ENCODE assay signal across 12 cellular contexts in genomic region chrX:104253567-104254441, GRCh38. TPM values are rescaled to one million over a fixed set of nuclear protein-coding genes. Genes with fewer than 3 reads are reported as not detected.
DNase-seq lines count a peak whose midpoint lies in the region; ATAC-seq, FAIRE-seq and TF ChIP-seq lines count a peak whose summit lies in the region.
"Had no signal": no experiment of that assay in that cellular context is flagged by ENCODE, and none has a peak within 500 bp of the region (broad histone marks: within the 10 kb centered on the region; RNA-seq: fewer than 3 reads in every experiment).

No MANE protein-coding gene starts in this region.

- H3K27me3 Mint-ChIP-seq in activated naive CD4-positive, alpha-beta T cell treated with anti-CD3 and anti-CD28 coated beads, Interleukin-2, amount 50 U/mL, for 24 hours, result peaks cover 14% of the 10 kb centered on the region

- H3K27me3 ChIP-seq in adipocyte (replicated peaks; ENCODE audit: control insufficient read depth, insufficient read depth, low read length), result peaks cover 54% of the 10 kb centered on the region
- no peaks in the 10 kb centered on the region for H3K27me3 ChIP-seq in vagina

- DNase-seq in activated naive CD4-positive, alpha-beta T cell (lab: John Stamatoyannopoulos, UW), result no peak
- peak; percentile 4 for DNase-seq in adipocyte (ENCODE audit: low read depth)
- peak; percentile 11 to 40 for DNase-seq in lung microvascular endothelial cell (ENCODE audit: low read depth in 2 of 2)
- peak; percentile 49 to 74 for DNase-seq in vagina (ENCODE audit: extremely low spot score in 2 of 2)
- no peak for DNase-seq in stimulated activated CD4-positive, alpha-beta T cell treated with anti-CD3 and anti-CD28 coated beads, Interleukin-2, amount 100 ng/mL, for 48 hours
- no peak for DNase-seq in HTR-8/SVneo (ENCODE audit: insufficient read length, low spot score)
- DNase-seq: Caco-2, NCI-H446, thyroid gland had no signal

- peak overlapping the region; percentile 42 for H3K4me3 ChIP-seq in adipocyte (ENCODE audit: low read length)
- H3K4me3 ChIP-seq in vagina, result no peak overlapping the region

- H3K36me3 ChIP-seq in adipocyte (ENCODE audit: control insufficient read depth, insufficient read depth, low read length, severe bottlenecking) (no peaks in the 10 kb centered on the region), vagina (no peaks in the 10 kb centered on the region)
- H3K36me3 ChIP-seq: thyroid gland had no signal

- no peak overlapping the region for H3K9ac ChIP-seq in adipocyte (ENCODE audit: low read length)

- peak overlapping the region; percentile 54 for H3K4me3 Mint-ChIP-seq in activated naive CD4-positive, alpha-beta T cell treated with anti-CD3 and anti-CD28 coated beads, Interleukin-2, amount 50 U/mL, for 24 hours

- no peaks in the 10 kb centered on the region for H3K9me3 Mint-ChIP-seq in activated naive CD4-positive, alpha-beta T cell treated with anti-CD3 and anti-CD28 coated beads, Interleukin-2, amount 50 U/mL, for 24 hours

- H3K9me3 ChIP-seq in adipocyte (ENCODE audit: control insufficient read depth, low read length) (peaks cover 3% of the 10 kb centered on the region), vagina (no peaks in the 10 kb centered on the region)
- H3K9me3 ChIP-seq: Caco-2, thyroid gland had no signal

- intact Hi-C loops in vagina (cut with DNase I), result no loop called here

- no peak for ATAC-seq in HG02840 (IDR thresholded peaks at IDR 0.05; ENCODE audit: low FRiP score, unreplicated experiment)

- TF ChIP-seq POLR2A in vagina (IDR thresholded peaks at IDR 0.05), result no peak

- peaks cover 7% of the 10 kb centered on the region for H3K4me1 Mint-ChIP-seq in activated naive CD4-positive, alpha-beta T cell treated with anti-CD3 and anti-CD28 coated beads, Interleukin-2, amount 50 U/mL, for 24 hours

- H3K27ac Mint-ChIP-seq in activated naive CD4-positive, alpha-beta T cell treated with anti-CD3 and anti-CD28 coated beads, Interleukin-2, amount 50 U/mL, for 24 hours, result no peak overlapping the region

- no peaks in the 10 kb centered on the region for H3K36me3 Mint-ChIP-seq in activated naive CD4-positive, alpha-beta T cell treated with anti-CD3 and anti-CD28 coated beads, Interleukin-2, amount 50 U/mL, for 24 hours

- H3K27ac ChIP-seq in vagina, result no peak overlapping the region
- H3K27ac ChIP-seq: thyroid gland had no signal

- no peak for FAIRE-seq in HTR-8/SVneo (lab: Jason Lieb, UNC)

- TF ChIP-seq CTCF in vagina (IDR thresholded peaks at IDR 0.05), result no peak

- H3K4me1 ChIP-seq in adipocyte (ENCODE audit: control insufficient read depth, insufficient read depth, low read length) (peaks cover 4% of the 10 kb centered on the region), vagina (peaks cover 13% of the 10 kb centered on the region)
- H3K4me1 ChIP-seq: Caco-2 had no signal

RNA-seq across cellular contexts. Expression of gene ESX1, which starts 0.9 kb away (rescaled TPM):
- 2.6 TPM in 1 of 2 replicates, not detected in the other for total RNA-seq in lung microvascular endothelial cell
- total RNA-seq in vagina, result not detected
- total RNA-seq: Caco-2, renal cortical epithelial cell, thyroid gland had no signal

Comparison
In these comparisons a context has a peak if more than half of its experiments do, and no peak if none do; other contexts are left out.
1. DNase-seq: peak in adipocyte (single experiment), lung microvascular endothelial cell (2 of 2) and vagina (2 of 2); none in activated naive CD4-positive, alpha-beta T cell (0 of 4), stimulated activated CD4-positive, alpha-beta T cell treated with anti-CD3 and anti-CD28 coated beads, Interleukin-2, amount 100 ng/mL, for 48 hours (0 of 2) and HTR-8/SVneo (single experiment).